In genomic region chr5:149407331-149408251, GRCh38 we compare ENCODE assay signal across 1 cellular context.
TF ChIP-seq lines count a peak whose summit lies in the region.

No MANE protein-coding gene starts in this region.

TF ChIP-seq in H1, 55 proteins besides CTCF, POLR2A, EP300 and RAD21:
- TF ChIP-seq POU5F1 (IDR thresholded peaks at IDR 0.05; ENCODE audit: low read depth, low read length) (no peak), JUND (IDR thresholded peaks at IDR 0.05; ENCODE audit: low read length) (no peak), ASH2L (IDR thresholded peaks at IDR 0.05; ENCODE audit: low read length) (no peak), NRF1 (IDR thresholded peaks at IDR 0.05; ENCODE audit: low read depth, low read length) (no peak), ATF3 (IDR thresholded peaks at IDR 0.05; ENCODE audit: insufficient read depth, low read depth, low read length) (no peak), SIRT6 (IDR thresholded peaks at IDR 0.05; ENCODE audit: low read length) (no peak), HDAC2 (IDR thresholded peaks at IDR 0.05; ENCODE audit: borderline replicate concordance in 1 of 2, low read depth in 2 of 2, low read length in 2 of 2) (no peak), EGR1 (IDR thresholded peaks at IDR 0.05; ENCODE audit: borderline replicate concordance, low read depth, low read length) (no peak), CHD7 (IDR thresholded peaks at IDR 0.05; ENCODE audit: insufficient replicate concordance, low read length) (no peak), MAFK (IDR thresholded peaks at IDR 0.05; ENCODE audit: low read depth, low read length) (no peak), BCL11A (IDR thresholded peaks at IDR 0.05; ENCODE audit: low read depth in 2 of 2, low read length in 2 of 2) (no peak), JUN (IDR thresholded peaks at IDR 0.05; ENCODE audit: low read depth, low read length) (no peak), PHF8 (conservative IDR thresholded peaks at IDR 0.05; ENCODE audit: low read depth, low read length) (no peak)
